Comparison of ENCODE assay signal across 8 cellular contexts in genomic region chr12:12975322-12976077, GRCh38. TPM values are rescaled to one million over a fixed set of nuclear protein-coding genes. Genes with fewer than 3 reads are reported as not detected.
A peak's percentile ranks its signal among the peaks of the same experiment; 100 is the strongest.
DNase-seq lines count a peak whose midpoint lies in the region; ATAC-seq and TF ChIP-seq lines count a peak whose summit lies in the region.

No MANE protein-coding gene starts in this region.

- H3K27ac Mint-ChIP-seq in Calu3 (ENCODE audit: unreplicated experiment), result no peak overlapping the region

- H3K9me3 Mint-ChIP-seq in Calu3 (ENCODE audit: low read depth, unreplicated experiment), result peaks cover 11% of the 10 kb centered on the region

- peak; percentile 59 for TF ChIP-seq CTCF in Calu3 (IDR thresholded peaks at IDR 0.05; ENCODE audit: unreplicated experiment)

- H3K27me3 Mint-ChIP-seq in Calu3 (ENCODE audit: unreplicated experiment), result no peaks in the 10 kb centered on the region

- no peak for ATAC-seq in HG03045 (IDR thresholded peaks at IDR 0.05; ENCODE audit: unreplicated experiment)

- CTCF ChIA-PET in Calu3 (lab: Charles Lee), result interaction anchor here (0.6 to 2.2 kb wide), 17 partner anchors 10 to 1133 kb away, joined by 3 to 12 read pairs (median 4); partner anchors contain the start of gene DDX47

- no peaks in the 10 kb centered on the region for H3K36me3 Mint-ChIP-seq in Calu3 (ENCODE audit: insufficient read depth, unreplicated experiment)

- intact Hi-C loops in Calu3 (cut with micrococcal nuclease; ENCODE audit: unreplicated experiment), result loop anchor here (5.0 to 10.0 kb wide), 2 partner anchors 58 to 251 kb away; no protein-coding TSS in a partner anchor

- H3K4me3 Mint-ChIP-seq in Calu3 (ENCODE audit: low read depth, unreplicated experiment), result no peak overlapping the region

- TF ChIP-seq EP300 in Ishikawa (IDR thresholded peaks at IDR 0.05; ENCODE audit: borderline replicate concordance), result no peak

- peaks cover 8% of the 10 kb centered on the region for H3K4me1 Mint-ChIP-seq in Calu3 (ENCODE audit: low read depth, unreplicated experiment)

- DNase-seq in Calu3 (peak; percentile 78), anterior cingulate cortex (lab: John Stamatoyannopoulos, UW) (peak in 31 of 58 donors; percentile 9 to 66 (median 33)), kidney tubule cell (ENCODE audit: low spot score) (peak; percentile 65), islet precursor cell (no peak), SHP77 treated with DMSO at 0.1 percent for 48 hours (lab: John Stamatoyannopoulos, UW) (no peak)
- DNase-seq in NK-92 treated with Interleukin-12 subunit alpha and Interleukin-12 subunit beta, amount 100 ng/mL, for 24 hours (lab: John Stamatoyannopoulos, UW), result no peak

- TF ChIP-seq RAD21 in Ishikawa (IDR thresholded peaks at IDR 0.05; ENCODE audit: low read depth), result peak; percentile 73

- no TSS peak for BruUV-seq in Calu3 (replicated peaks; lab: Mats Ljungman, UMichigan)

TF ChIP-seq in Ishikawa, 13 proteins besides CTCF, POLR2A, EP300 and RAD21:
- TF ChIP-seq REST (IDR thresholded peaks at IDR 0.05; ENCODE audit: low read depth) (no peak), CEBPB (IDR thresholded peaks at IDR 0.05) (no peak), EGR1 (IDR thresholded peaks at IDR 0.05) (no peak), YY1 (IDR thresholded peaks at IDR 0.05; ENCODE audit: low read depth) (no peak), USF1 (IDR thresholded peaks at IDR 0.05) (no peak)

RNA-seq across cellular contexts. Expression of gene GPRC5D, which starts 23.5 kb away (rescaled TPM):
- total RNA-seq in Calu3 (2022), result not detected in 2 replicates

RNA-seq across cellular contexts. Expression of gene HEBP1, which starts 24.6 kb away (rescaled TPM):
- total RNA-seq in Calu3 (2022), result 10.6 and 10.9 TPM in 2 replicates

Comparison
In these comparisons a context has a peak if more than half of its experiments do, and no peak if none do; other contexts are left out.
1. DNase-seq: peak in Calu3 (single experiment), anterior cingulate cortex (31 of 58) and kidney tubule cell (single experiment); none in islet precursor cell (single experiment), SHP77 treated with DMSO at 0.1 percent for 48 hours (single experiment) and NK-92 treated with Interleukin-12 subunit alpha and Interleukin-12 subunit beta, amount 100 ng/mL, for 24 hours (single experiment).